26 cellular contexts compared by ENCODE assay signal in genomic region chr10:64130152-64130551, GRCh38.
"Had no signal": no experiment of that assay in that cellular context is flagged by ENCODE, and none has a peak within 500 bp of the region (broad histone marks: within the 10 kb centered on the region; RNA-seq: fewer than 3 reads in every experiment).

No MANE protein-coding gene starts in this region.

- H3K27ac ChIP-seq: dorsolateral prefrontal cortex, esophagus squamous epithelium, gastrocnemius medialis, parathyroid adenoma, sigmoid colon, thyroid gland, upper lobe of right lung had no signal

- H3K4me1 Mint-ChIP-seq: activated naive CD8-positive, alpha-beta T cell treated with anti-CD3 and anti-CD28 coated beads for 36 hours; central memory CD8-positive, alpha-beta T cell had no signal

- ATAC-seq: gastrocnemius medialis; left ventricle myocardium superior; natural killer cell treated with Interleukin-12 subunit alpha and Interleukin-12 subunit beta and Interleukin-15 and Interleukin-18, amount 100 ng/mL, for 72 hours; upper lobe of right lung had no signal

- H3K9me3 Mint-ChIP-seq: activated naive CD8-positive, alpha-beta T cell treated with anti-CD3 and anti-CD28 coated beads for 36 hours; natural killer cell treated with Interleukin-12 subunit alpha and Interleukin-12 subunit beta and Interleukin-15 and Interleukin-18, amount 100 ng/mL, for 72 hours; T-helper 1 cell treated with Interleukin-12 subunit alpha and Interleukin-12 subunit beta and Interleukin-4 antibody, amounts not matched to agents 30 μg/mL and 1 μg/mL, for 36 hours had no signal

- H3K36me3 ChIP-seq: esophagus squamous epithelium, gastrocnemius medialis, sigmoid colon, thyroid gland, upper lobe of right lung had no signal

- H3K27me3 ChIP-seq: dorsolateral prefrontal cortex, esophagus squamous epithelium, gastrocnemius medialis, sigmoid colon, thyroid gland, upper lobe of right lung had no signal

- H3K4me3 ChIP-seq: dorsolateral prefrontal cortex, esophagus squamous epithelium, gastrocnemius medialis, sigmoid colon, thyroid gland, upper lobe of right lung had no signal

- H3K4me1 ChIP-seq: esophagus squamous epithelium, gastrocnemius medialis, parathyroid adenoma, sigmoid colon, thyroid gland, upper lobe of right lung had no signal

- H3K36me3 Mint-ChIP-seq: activated CD4-positive, alpha-beta memory T cell treated with anti-CD3 and anti-CD28 coated beads for 36 hours; activated naive CD8-positive, alpha-beta T cell treated with anti-CD3 and anti-CD28 coated beads for 36 hours; natural killer cell treated with Interleukin-12 subunit alpha and Interleukin-12 subunit beta and Interleukin-15 and Interleukin-18, amount 100 ng/mL, for 72 hours had no signal

- H3K9me3 ChIP-seq: gastrocnemius medialis, sigmoid colon, thyroid gland, upper lobe of right lung had no signal

- H3K4me3 Mint-ChIP-seq: activated CD4-positive, alpha-beta memory T cell treated with anti-CD3 and anti-CD28 coated beads for 36 hours; activated naive CD8-positive, alpha-beta T cell treated with anti-CD3 and anti-CD28 coated beads for 36 hours; central memory CD8-positive, alpha-beta T cell; natural killer cell treated with Interleukin-12 subunit alpha and Interleukin-12 subunit beta and Interleukin-15 and Interleukin-18, amount 100 ng/mL, for 72 hours; T-helper 1 cell treated with Interleukin-12 subunit alpha and Interleukin-12 subunit beta and Interleukin-4 antibody, amounts not matched to agents 30 μg/mL and 1 μg/mL, for 36 hours had no signal

- H3K27ac Mint-ChIP-seq: activated CD4-positive, alpha-beta memory T cell treated with anti-CD3 and anti-CD28 coated beads for 36 hours; activated naive CD8-positive, alpha-beta T cell treated with anti-CD3 and anti-CD28 coated beads for 36 hours; natural killer cell treated with Interleukin-12 subunit alpha and Interleukin-12 subunit beta and Interleukin-15 and Interleukin-18, amount 100 ng/mL, for 72 hours; T-helper 1 cell treated with Interleukin-12 subunit alpha and Interleukin-12 subunit beta and Interleukin-4 antibody, amounts not matched to agents 30 μg/mL and 1 μg/mL, for 36 hours had no signal

- DNase-seq: activated CD4-positive, alpha-beta memory T cell treated with anti-CD3 and anti-CD28 coated beads for 36 hours; activated CD4-positive, alpha-beta T cell treated with anti-CD3 and anti-CD28 coated beads for 4 hours; activated CD4-positive, CD25-positive, alpha-beta regulatory T cell; activated naive CD4-positive, alpha-beta T cell treated with Interleukin-2 at 50 U/mL for 16 hours; activated naive CD8-positive, alpha-beta T cell treated with anti-CD3 and anti-CD28 coated beads for 36 hours; activated T-cell treated with anti-CD3 and anti-CD28 coated beads, Interleukin-2, amount 50 U/mL, for 48 hours; dorsolateral prefrontal cortex; esophagus squamous epithelium; gastrocnemius medialis; head of caudate nucleus; hypothalamus; left ventricle myocardium superior; mammary epithelial cell; midbrain; nucleus accumbens; sigmoid colon; stimulated activated CD4-positive, alpha-beta T cell treated with anti-CD3 and anti-CD28 coated beads, Interleukin-4, amount 100 ng/mL, for 1 hour; stimulated activated naive CD4-positive, alpha-beta T cell treated with Interleukin-2 at 50 U/mL for 16 hours; substantia nigra; T1000; thyroid gland; upper lobe of right lung had no signal
